9 cellular contexts compared by ENCODE assay signal in the genomic region with DNA sequence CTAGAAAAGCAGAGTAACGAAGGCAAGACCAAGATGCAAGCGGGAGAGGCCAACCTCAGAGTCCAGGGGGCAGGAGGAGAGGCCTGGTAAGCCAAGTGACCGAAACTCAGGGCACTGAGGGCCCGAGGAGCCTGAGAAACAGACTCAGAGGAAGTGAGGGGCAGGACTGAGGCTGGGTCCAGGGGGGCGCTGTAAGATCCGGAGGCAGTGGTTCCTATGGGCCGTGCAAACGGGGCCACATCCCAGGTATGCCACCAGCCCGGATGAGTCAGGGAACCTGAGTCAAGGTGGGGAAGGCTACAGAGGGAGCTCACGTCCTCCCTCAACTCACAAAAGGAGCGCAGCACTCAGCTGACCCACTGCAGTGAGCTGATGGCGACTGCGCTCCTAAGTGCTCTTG. TPM values are rescaled to one million over a fixed set of nuclear protein-coding genes. Genes with fewer than 3 reads are reported as not detected.
DNase-seq lines count a peak whose midpoint lies in the region; ATAC-seq and TF ChIP-seq lines count a peak whose summit lies in the region.
"Had no signal": no experiment of that assay in that cellular context is flagged by ENCODE, and none has a peak within 500 bp of the region (broad histone marks: within the 10 kb centered on the region; RNA-seq: fewer than 3 reads in every experiment).

No MANE protein-coding gene starts in this region.

- H2AFZ ChIP-seq in IMR-90 (replicated peaks; ENCODE audit: low read length, poor library complexity), result no peak overlapping the region

- WGBS in IMR-90 (ENCODE audit: extremely low coverage in 2 of 2, insufficient read length in 1 of 2), 2 experiments, result 86% methylated on average over 4 of the region's 13 CpGs; no CpG with 5 or more reads in 1 of the 2 experiments

- peak overlapping the region; percentile 62 for H4K5ac ChIP-seq in IMR-90 (ENCODE audit: low read depth, low read length)

- H4K91ac ChIP-seq in IMR-90 (ENCODE audit: insufficient read depth, low read depth, low read length), result peak overlapping the region; percentile 97

- H3K14ac ChIP-seq in IMR-90 (replicated peaks; ENCODE audit: low read depth, low read length), result peak overlapping the region; percentile 95

- peak overlapping the region; percentile 36 for H3K18ac ChIP-seq in IMR-90 (ENCODE audit: low read depth, low read length)

- H3K27ac ChIP-seq in IMR-90 (ENCODE audit: insufficient read depth, low read length) (peak overlapping the region; percentile 51; the same call in 1 of the 2 replicates), brain microvascular endothelial cell (peak overlapping the region; percentile 86), lower lobe of right lung (peak overlapping the region; percentile 81), subcutaneous abdominal adipose tissue (ENCODE audit: low read depth, low read length) (peak overlapping the region; percentile 74)

- H2AK9ac ChIP-seq in IMR-90 (replicated peaks; ENCODE audit: low read depth, low read length, poor library complexity), result peak overlapping the region; percentile 22

- peak overlapping the region; percentile 96 for H2BK120ac ChIP-seq in IMR-90 (ENCODE audit: low read depth, low read length)

- no TSS peak for BruUV-seq in IMR-90 (replicated peaks; lab: Mats Ljungman, UMichigan)

- DNase-seq in IMR-90, result no peak
- no peak for DNase-seq in brain microvascular endothelial cell
- DNase-seq in lower lobe of right lung, result peak; percentile 46
- DNase-seq in activated CD4-positive, CD25-positive, alpha-beta regulatory T cell (lab: John Stamatoyannopoulos, UW), result no peak
- DNase-seq: activated CD4-positive, alpha-beta T cell treated with anti-CD3 and anti-CD28 coated beads, Interleukin-2, amount 50 U/mL, for 4 hours had no signal

- H3K9ac ChIP-seq in IMR-90 (ENCODE audit: low read depth, low read length) (no peak overlapping the region), subcutaneous abdominal adipose tissue (ENCODE audit: low read length in 5 of 5) (peak overlapping the region; percentile 22 to 51 (median 44))

- H3K56ac ChIP-seq in IMR-90 (ENCODE audit: extremely low read depth, insufficient read depth, low read length), result no peak overlapping the region

- peak overlapping the region; percentile 92 for H2AK5ac ChIP-seq in IMR-90 (ENCODE audit: low read depth, low read length)

- no peak overlapping the region for H3K4me2 ChIP-seq in IMR-90 (ENCODE audit: low read depth, low read length)

- H4K20me1 ChIP-seq in IMR-90 (ENCODE audit: insufficient read depth, low read length), result peaks cover 13% of the 10 kb centered on the region

- H2BK15ac ChIP-seq in IMR-90 (ENCODE audit: low read depth, low read length), result peak overlapping the region; percentile 97; the same call in 2 of the 3 replicates

- POLR2A ChIA-PET in IMR-90 (lab: Charles Lee; ENCODE audit: unreplicated experiment), result no interaction called here

- H3K36me3 ChIP-seq in IMR-90 (ENCODE audit: control insufficient read depth, insufficient read depth, low read length), result peaks cover 10% of the 10 kb centered on the region
- no peaks in the 10 kb centered on the region for H3K36me3 ChIP-seq in brain microvascular endothelial cell (replicated peaks)
- peaks cover 4% of the 10 kb centered on the region for H3K36me3 ChIP-seq in lower lobe of right lung
- peaks cover 0 to 6% (median 0%) of the 10 kb centered on the region in 5 donors for H3K36me3 ChIP-seq in subcutaneous abdominal adipose tissue (ENCODE audit: control insufficient read depth in 5 of 5, insufficient read depth in 5 of 5, low read length in 5 of 5)

- intact Hi-C loops in IMR-90 (cut with micrococcal nuclease) (no loop called here), lower lobe of right lung (cut with DNase I) (no loop called here)

- H3K23ac ChIP-seq in IMR-90 (ENCODE audit: low read depth, low read length), result peak overlapping the region; percentile 93; the same call in 1 of the 2 replicates

- H3K9me3 ChIP-seq in IMR-90 (ENCODE audit: control insufficient read depth, insufficient read depth, low read length) (no peaks in the 10 kb centered on the region), lower lobe of right lung (no peaks in the 10 kb centered on the region), subcutaneous abdominal adipose tissue (ENCODE audit: control insufficient read depth in 5 of 5, low read length in 5 of 5) (no peaks in the 10 kb centered on the region)

- H3K79me1 ChIP-seq in IMR-90 (ENCODE audit: low read depth in 1 of 2, low read length in 2 of 2), result peaks cover 5 to 77% of the 10 kb centered on the region in 2 experiments; a peak in 3 of 4 replicates

- no peak for TF ChIP-seq CTCF in IMR-90 (conservative IDR thresholded peaks at IDR 0.05; ENCODE audit: low read depth, low read length)
- no peak for TF ChIP-seq CTCF in brain microvascular endothelial cell (IDR thresholded peaks at IDR 0.05; ENCODE audit: low read depth, low read length, missing control alignments)
- TF ChIP-seq CTCF in lower lobe of right lung (IDR thresholded peaks at IDR 0.05), result no peak

- TF ChIP-seq POLR2A in IMR-90 (IDR thresholded peaks at IDR 0.05; ENCODE audit: low read depth, low read length), result no peak

- dilution Hi-C loops in IMR-90 (cut with HindIII; ENCODE audit: low sequenced_read_pairs, unreplicated experiment), result no loop called here

- no peak overlapping the region for H3K4me3 ChIP-seq in IMR-90 (ENCODE audit: insufficient read depth, low read depth, low read length)
- H3K4me3 ChIP-seq in brain microvascular endothelial cell (ENCODE audit: low read depth, low read length), result no peak overlapping the region
- H3K4me3 ChIP-seq in lower lobe of right lung, result peak overlapping the region; percentile 22
- peak overlapping the region; percentile 3 to 47 (median 10) for H3K4me3 ChIP-seq in subcutaneous abdominal adipose tissue (ENCODE audit: low read depth in 1 of 5, low read length in 5 of 5)

- ATAC-seq in IMR-90 (ENCODE audit: low read depth) (no peak), lower lobe of right lung (no peak), HG03139 (IDR thresholded peaks at IDR 0.05; ENCODE audit: unreplicated experiment) (no peak), GM18858 (IDR thresholded peaks at IDR 0.05; ENCODE audit: unreplicated experiment) (no peak), GM19452 (IDR thresholded peaks at IDR 0.05; ENCODE audit: unreplicated experiment) (no peak)

- TF ChIP-seq RAD21 in IMR-90 (IDR thresholded peaks at IDR 0.05; ENCODE audit: low read length), result no peak

- H2BK5ac ChIP-seq in IMR-90 (ENCODE audit: low read depth, low read length, poor library complexity, severe bottlenecking), result peak overlapping the region; percentile 97

- H3K4me1 ChIP-seq in IMR-90 (ENCODE audit: control insufficient read depth, insufficient read depth, low read length), result peaks cover 51% of the 10 kb centered on the region
- peaks cover 99% of the 10 kb centered on the region for H3K4me1 ChIP-seq in lower lobe of right lung
- H3K4me1 ChIP-seq in subcutaneous abdominal adipose tissue (ENCODE audit: control insufficient read depth in 5 of 5, insufficient read depth in 5 of 5, low read length in 5 of 5), result peaks cover 3 to 54% (median 48%) of the 10 kb centered on the region in 5 donors

- in situ Hi-C loops in IMR-90 (cut with MboI; ENCODE audit: low sequenced_read_pairs), result no loop called here
- in situ Hi-C loops in brain microvascular endothelial cell (cut with HindIII; ENCODE audit: low pct_ligation_motif_present, low sequenced_read_pairs), result no loop called here

- H3K4ac ChIP-seq in IMR-90 (ENCODE audit: low read depth, low read length), result peak overlapping the region; percentile 98

- CTCF ChIA-PET in IMR-90 (lab: Yijun Ruan, JAX), result no interaction called here

- H2BK20ac ChIP-seq in IMR-90 (ENCODE audit: low read depth, low read length), result peak overlapping the region; percentile 62; the same call in 1 of the 2 replicates

- peaks cover 38% of the 10 kb centered on the region for H3K9me1 ChIP-seq in IMR-90 (ENCODE audit: insufficient read depth, low read length)

- peak overlapping the region; percentile 79 to 85; a peak in 3 of 4 replicates for H4K8ac ChIP-seq in IMR-90 (ENCODE audit: low read depth in 2 of 2, low read length in 2 of 2)

- H3K27me3 ChIP-seq in IMR-90 (ENCODE audit: control insufficient read depth, insufficient read depth, low read length), result no peaks in the 10 kb centered on the region
- H3K27me3 ChIP-seq in brain microvascular endothelial cell (replicated peaks), result no peaks in the 10 kb centered on the region
- no peaks in the 10 kb centered on the region for H3K27me3 ChIP-seq in lower lobe of right lung (ENCODE audit: low read depth)
- H3K27me3 ChIP-seq in subcutaneous abdominal adipose tissue (ENCODE audit: control insufficient read depth in 5 of 5, insufficient read depth in 4 of 5, low read length in 5 of 5), result no peaks in the 10 kb centered on the region

TF ChIP-seq in IMR-90, 13 proteins besides CTCF, POLR2A, EP300 and RAD21:
- TF ChIP-seq NFE2L2 (IDR thresholded peaks at IDR 0.05; ENCODE audit: low read depth, low read length) (no peak), MXI1 (IDR thresholded peaks at IDR 0.05; ENCODE audit: borderline replicate concordance, low read depth, low read length) (no peak), MAFK (IDR thresholded peaks at IDR 0.05; ENCODE audit: low read depth, low read length) (no peak), BHLHE40 (IDR thresholded peaks at IDR 0.05; ENCODE audit: low read depth, low read length) (no peak), RFX5 (IDR thresholded peaks at IDR 0.05; ENCODE audit: low read depth, low read length) (no peak), SMC3 (IDR thresholded peaks at IDR 0.05; ENCODE audit: low read depth, low read length) (no peak)

RNA-seq across cellular contexts. Expression of gene ZDHHC7, which starts 8.3 kb away (rescaled TPM):
- 80.1 and 81.1 TPM in 2 replicates for total RNA-seq in IMR-90 (2012; rRNA removed)
- 97.1 and 104 TPM in 2 replicates for polyA plus RNA-seq in IMR-90 (2012; rRNA removed)
- polyA plus RNA-seq in IMR-90 (2012; cell fraction: cytosol; rRNA removed), result 86.7 and 88.8 TPM in 2 replicates
- polyA plus RNA-seq in IMR-90 (2012; cell fraction: nucleus; rRNA removed; ENCODE audit: low replicate concordance), result 63.2 and 114 TPM in 2 replicates
- 77.9 TPM for total RNA-seq in lower lobe of right lung

RNA-seq across cellular contexts. Expression of gene KIAA0513, which starts 24.5 kb away (rescaled TPM):
- total RNA-seq in IMR-90 (2012; rRNA removed), result 9.5 and 10.3 TPM in 2 replicates
- 9.5 and 11.4 TPM in 2 replicates for polyA plus RNA-seq in IMR-90 (2012; rRNA removed)
- 5.7 and 7.2 TPM in 2 replicates for polyA plus RNA-seq in IMR-90 (2012; cell fraction: cytosol; rRNA removed)
- 10.8 and 15.5 TPM in 2 replicates for polyA plus RNA-seq in IMR-90 (2012; cell fraction: nucleus; rRNA removed; ENCODE audit: low replicate concordance)
- total RNA-seq in lower lobe of right lung, result 31.1 TPM

Comparison
In these comparisons a context has a peak if more than half of its experiments do, and no peak if none do; other contexts are left out.
1. H3K4me3 ChIP-seq: peak in lower lobe of right lung (single experiment) and subcutaneous abdominal adipose tissue (5 of 5); none in IMR-90 (single experiment) and brain microvascular endothelial cell (single experiment).
2. Peak in every context shown above with its lines, with median percentiles within 50 percentile points of each other: H3K27ac ChIP-seq.